Comparison of ENCODE assay signal across 18 cellular contexts in the genomic region with DNA sequence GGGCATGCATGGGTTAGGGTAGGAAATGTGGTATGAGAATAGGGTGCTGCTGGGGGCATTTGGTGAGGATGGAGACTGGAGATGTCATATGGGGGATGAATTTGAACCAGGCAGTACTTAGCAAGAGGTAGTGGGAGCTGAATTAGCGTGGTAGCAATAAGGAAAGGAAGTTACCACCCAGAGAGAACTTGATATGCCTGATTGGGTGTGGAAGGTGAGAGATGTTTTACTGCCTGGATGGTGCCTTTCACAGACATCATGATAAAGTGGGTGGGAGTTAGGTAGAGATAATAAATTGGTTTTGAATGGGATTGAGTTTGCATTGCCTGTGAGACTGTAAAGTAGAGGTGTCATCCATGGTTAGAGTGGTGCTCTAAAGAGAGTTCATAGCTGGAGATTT. TPM values are rescaled to one million over a fixed set of nuclear protein-coding genes. Genes with fewer than 3 reads are reported as not detected.
DNase-seq lines count a peak whose midpoint lies in the region; ATAC-seq, FAIRE-seq and TF ChIP-seq lines count a peak whose summit lies in the region.
"Had no signal": no experiment of that assay in that cellular context is flagged by ENCODE, and none has a peak within 500 bp of the region (broad histone marks: within the 10 kb centered on the region; RNA-seq: fewer than 3 reads in every experiment).

No MANE protein-coding gene starts in this region.

- no peak for DNase-seq in stimulated activated naive CD8-positive, alpha-beta T cell treated with anti-CD3 and anti-CD28 coated beads, Interleukin-15, amount 100 ng/mL, for 72 hours
- DNase-seq in astrocyte (ENCODE audit: low read depth), result no peak
- no peak for DNase-seq in mesothelial cell of epicardium (ENCODE audit: low spot score in 2 of 2, unreplicated experiment in 2 of 2)
- no peak for DNase-seq in dedifferentiated amniotic fluid mesenchymal stem cell (ENCODE audit: extremely low spot score)
- DNase-seq in SW 1271 (lab: John Stamatoyannopoulos, UW), result no peak
- DNase-seq in HuH-7 (ENCODE audit: low spot score), result no peak
- DNase-seq: C1 segment of cervical spinal cord, DMS79 treated with DMSO at 0.1 percent for 48 hours, H7, NCI-H1417 treated with DMSO at 0.1 percent for 48 hours, NCI-H187 treated with DMSO at 0.1 percent for 48 hours, NCI-H226, NCI-H526, PC-9, SIG-M5 had no signal

- ATAC-seq in stimulated activated naive CD8-positive, alpha-beta T cell treated with anti-CD3 and anti-CD28 coated beads, Interleukin-15, amount 100 ng/mL, for 72 hours, result no peak

- H3K36me3 Mint-ChIP-seq in stimulated activated naive CD8-positive, alpha-beta T cell treated with anti-CD3 and anti-CD28 coated beads, Interleukin-15, Interleukin-2, amounts not matched to agents 100 ng/mL and 50 ng/mL, for 24 hours (ENCODE audit: low read depth), result peaks cover 58% of the 10 kb centered on the region
- H3K36me3 Mint-ChIP-seq in astrocyte (ENCODE audit: low read depth, unreplicated experiment), result peaks cover 28% of the 10 kb centered on the region
- H3K36me3 Mint-ChIP-seq in mesothelial cell of epicardium, result peaks cover 48% of the 10 kb centered on the region

- H3K4me1 ChIP-seq in astrocyte (ENCODE audit: insufficient read depth, low read length), result no peaks in the 10 kb centered on the region

- H3K9ac ChIP-seq in astrocyte (ENCODE audit: low read length), result no peak overlapping the region
- H3K9ac ChIP-seq: KMS-11 had no signal

- FAIRE-seq in astrocyte (lab: Jason Lieb, UNC), result no peak

- TF ChIP-seq CTCF in astrocyte (IDR thresholded peaks at IDR 0.05; ENCODE audit: insufficient read depth, low read depth, low read length) (no peak), mesothelial cell of epicardium (IDR thresholded peaks at IDR 0.05; ENCODE audit: unreplicated experiment) (no peak)

- no peak overlapping the region for H3K4me3 ChIP-seq in astrocyte (ENCODE audit: insufficient read depth, low read depth, low read length)
- H3K4me3 ChIP-seq: PC-9 had no signal

- no peaks in the 10 kb centered on the region for H3K9me3 Mint-ChIP-seq in stimulated activated naive CD8-positive, alpha-beta T cell treated with anti-CD3 and anti-CD28 coated beads, Interleukin-15, Interleukin-2, amounts not matched to agents 100 ng/mL and 50 ng/mL, for 24 hours
- peaks cover 4 to 15% of the 10 kb centered on the region in 2 donors for H3K9me3 Mint-ChIP-seq in stimulated activated naive CD8-positive, alpha-beta T cell treated with anti-CD3 and anti-CD28 coated beads, Interleukin-15, amount 100 ng/mL, for 72 hours
- H3K9me3 Mint-ChIP-seq in astrocyte (ENCODE audit: unreplicated experiment), result no peaks in the 10 kb centered on the region
- peaks cover 4% of the 10 kb centered on the region for H3K9me3 Mint-ChIP-seq in mesothelial cell of epicardium

- H3K9me3 ChIP-seq in astrocyte (ENCODE audit: insufficient read depth, low read depth, low read length), result no peaks in the 10 kb centered on the region

- peaks cover 17% of the 10 kb centered on the region for H4K20me1 ChIP-seq in astrocyte (ENCODE audit: insufficient read depth, low read length)

- no peaks in the 10 kb centered on the region for H3K27me3 Mint-ChIP-seq in stimulated activated naive CD8-positive, alpha-beta T cell treated with anti-CD3 and anti-CD28 coated beads, Interleukin-15, Interleukin-2, amounts not matched to agents 100 ng/mL and 50 ng/mL, for 24 hours
- H3K27me3 Mint-ChIP-seq in stimulated activated naive CD8-positive, alpha-beta T cell treated with anti-CD3 and anti-CD28 coated beads, Interleukin-15, amount 100 ng/mL, for 72 hours, result no peaks in the 10 kb centered on the region
- H3K27me3 Mint-ChIP-seq in astrocyte (ENCODE audit: low read depth, unreplicated experiment) (no peaks in the 10 kb centered on the region), mesothelial cell of epicardium (ENCODE audit: low read depth) (no peaks in the 10 kb centered on the region)

- H3K36me3 ChIP-seq in astrocyte (ENCODE audit: insufficient read depth, low read length), result peaks cover 6% of the 10 kb centered on the region

- H3K27ac ChIP-seq in astrocyte (ENCODE audit: low read depth, low read length), result no peak overlapping the region
- H3K27ac ChIP-seq: KMS-11, PC-9, RWPE1 had no signal

- H3K79me2 ChIP-seq in astrocyte (ENCODE audit: insufficient read depth, low read length), result peaks cover 67% of the 10 kb centered on the region

- no peaks in the 10 kb centered on the region for H3K27me3 ChIP-seq in astrocyte (ENCODE audit: insufficient read depth, low read length)

- H3K4me3 Mint-ChIP-seq in stimulated activated naive CD8-positive, alpha-beta T cell treated with anti-CD3 and anti-CD28 coated beads, Interleukin-15, Interleukin-2, amounts not matched to agents 100 ng/mL and 50 ng/mL, for 24 hours, result no peak overlapping the region
- H3K4me3 Mint-ChIP-seq in stimulated activated naive CD8-positive, alpha-beta T cell treated with anti-CD3 and anti-CD28 coated beads, Interleukin-15, amount 100 ng/mL, for 72 hours, result no peak overlapping the region
- H3K4me3 Mint-ChIP-seq in astrocyte (ENCODE audit: unreplicated experiment), result no peak overlapping the region
- H3K4me3 Mint-ChIP-seq in mesothelial cell of epicardium, result no peak overlapping the region

- H2AFZ ChIP-seq in astrocyte (ENCODE audit: low read depth, low read length), result no peak overlapping the region
- H2AFZ ChIP-seq: PC-9 had no signal

- H3K4me1 Mint-ChIP-seq in stimulated activated naive CD8-positive, alpha-beta T cell treated with anti-CD3 and anti-CD28 coated beads, Interleukin-15, Interleukin-2, amounts not matched to agents 100 ng/mL and 50 ng/mL, for 24 hours (ENCODE audit: low read depth), result peaks cover 30% of the 10 kb centered on the region
- no peaks in the 10 kb centered on the region for H3K4me1 Mint-ChIP-seq in stimulated activated naive CD8-positive, alpha-beta T cell treated with anti-CD3 and anti-CD28 coated beads, Interleukin-15, amount 100 ng/mL, for 72 hours
- H3K4me1 Mint-ChIP-seq in astrocyte (ENCODE audit: low read depth, unreplicated experiment) (peaks cover 22% of the 10 kb centered on the region), mesothelial cell of epicardium (peaks cover 21% of the 10 kb centered on the region)

- no peak overlapping the region for H3K4me2 ChIP-seq in astrocyte (ENCODE audit: low read length)
- H3K4me2 ChIP-seq: KMS-11, PC-9 had no signal

- H3K27ac Mint-ChIP-seq in stimulated activated naive CD8-positive, alpha-beta T cell treated with anti-CD3 and anti-CD28 coated beads, Interleukin-15, Interleukin-2, amounts not matched to agents 100 ng/mL and 50 ng/mL, for 24 hours, result peak overlapping the region; percentile 4
- no peak overlapping the region for H3K27ac Mint-ChIP-seq in stimulated activated naive CD8-positive, alpha-beta T cell treated with anti-CD3 and anti-CD28 coated beads, Interleukin-15, amount 100 ng/mL, for 72 hours
- H3K27ac Mint-ChIP-seq in astrocyte (ENCODE audit: unreplicated experiment) (peak overlapping the region; percentile 53), mesothelial cell of epicardium (peak overlapping the region; percentile 5)

RNA-seq across cellular contexts. Expression of gene TRIM24, which starts 46.7 kb away (rescaled TPM):
- total RNA-seq in astrocyte (60.3 and 62.3 TPM in 2 replicates), mesothelial cell of epicardium (85.3 to 89.3 TPM (median 86.6 TPM) in 3 replicates)

Comparison
In these comparisons a context has a peak if more than half of its experiments do, and no peak if none do; other contexts are left out.
1. H3K27ac Mint-ChIP-seq: peak in stimulated activated naive CD8-positive, alpha-beta T cell treated with anti-CD3 and anti-CD28 coated beads, Interleukin-15, Interleukin-2, amounts not matched to agents 100 ng/mL and 50 ng/mL, for 24 hours (single experiment), astrocyte (single experiment) and mesothelial cell of epicardium (single experiment); none in stimulated activated naive CD8-positive, alpha-beta T cell treated with anti-CD3 and anti-CD28 coated beads, Interleukin-15, amount 100 ng/mL, for 72 hours (0 of 2).